In the genomic region with DNA sequence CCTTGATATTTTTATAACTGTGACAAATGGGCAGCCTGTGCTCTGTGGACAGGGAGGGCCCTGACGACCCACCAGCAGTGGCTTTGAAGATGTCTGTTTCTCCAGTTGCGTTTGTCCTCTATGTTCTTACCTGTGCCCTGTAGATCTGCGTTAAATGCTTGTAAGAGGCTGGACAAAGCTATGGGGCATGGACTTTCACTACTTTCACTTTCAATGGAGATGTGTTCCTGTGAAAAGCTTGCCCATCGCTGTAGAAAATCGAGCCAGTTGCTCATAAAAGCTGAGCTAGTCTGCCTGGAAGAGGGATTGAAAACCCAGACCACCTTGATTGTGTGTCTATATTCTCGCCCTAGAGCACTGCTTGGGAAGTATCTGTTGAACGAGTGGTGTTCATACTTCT, we compare ENCODE assay signal across 28 cellular contexts.
DNase-seq lines count a peak whose midpoint lies in the region; ATAC-seq, FAIRE-seq and TF ChIP-seq lines count a peak whose summit lies in the region.
"Had no signal": no experiment of that assay in that cellular context is flagged by ENCODE, and none has a peak within 500 bp of the region (broad histone marks: within the 10 kb centered on the region; RNA-seq: fewer than 3 reads in every experiment).

No MANE protein-coding gene starts in this region.

- H3K9me3 ChIP-seq in liver (ENCODE audit: control insufficient read depth in 4 of 4, low read length in 3 of 4) (no peaks in the 10 kb centered on the region), HepG2 (ENCODE audit: low read length) (no peaks in the 10 kb centered on the region), RWPE2 (ENCODE audit: severe bottlenecking) (no peaks in the 10 kb centered on the region)
- H3K9me3 ChIP-seq: BLaER1 treated with 17β-estradiol and CSF1 and Interleukin-3, amounts not matched to agents 10 nM and 100 nM; esophagus muscularis mucosa; left ventricle myocardium inferior; ovary had no signal

- H3K36me3 ChIP-seq in liver (ENCODE audit: control insufficient read depth in 4 of 4, insufficient read depth in 3 of 4, low read depth in 1 of 4, low read length in 3 of 4) (no peaks in the 10 kb centered on the region), HepG2 (replicated peaks in 1 of 2; ENCODE audit: control insufficient read depth in 1 of 2, insufficient read depth in 2 of 2, low read length in 2 of 2) (no peaks in the 10 kb centered on the region), RWPE2 (ENCODE audit: low read depth) (no peaks in the 10 kb centered on the region)
- H3K36me3 ChIP-seq: BLaER1 treated with 17β-estradiol and CSF1 and Interleukin-3, amounts not matched to agents 10 nM and 100 nM; esophagus muscularis mucosa; left ventricle myocardium inferior; ovary had no signal

- H3K4me1 ChIP-seq in liver (ENCODE audit: control insufficient read depth in 4 of 4, insufficient read depth in 4 of 4, low read length in 3 of 4) (peaks cover 0 to 18% (median 0%) of the 10 kb centered on the region in 4 donors), HepG2 (ENCODE audit: insufficient read depth, low read length) (no peaks in the 10 kb centered on the region), RWPE2 (ENCODE audit: insufficient read depth, poor library complexity, severe bottlenecking) (no peaks in the 10 kb centered on the region)
- H3K4me1 ChIP-seq: BLaER1 treated with 17β-estradiol and CSF1 and Interleukin-3, amounts not matched to agents 10 nM and 100 nM; esophagus muscularis mucosa; left ventricle myocardium inferior had no signal

- H3K27ac ChIP-seq in liver (ENCODE audit: low read depth in 1 of 2, low read length in 2 of 2) = no peak overlapping the region
- no peak overlapping the region for H3K27ac ChIP-seq in HepG2 (ENCODE audit: extremely low read length, insufficient read depth, low read length)
- no peak overlapping the region for H3K27ac ChIP-seq in RWPE2 (ENCODE audit: poor library complexity, severe bottlenecking)
- H3K27ac ChIP-seq: BLaER1 treated with 17β-estradiol and CSF1 and Interleukin-3, amounts not matched to agents 10 nM and 100 nM; esophagus muscularis mucosa; left ventricle myocardium inferior; ovary had no signal

- no peak overlapping the region for H2AFZ ChIP-seq in HepG2 (ENCODE audit: low read length)

- H3K9ac ChIP-seq in liver (ENCODE audit: low read depth in 1 of 2, low read length in 2 of 2) (peak overlapping the region in 1 of 2 donors; percentile 16), HepG2 (ENCODE audit: insufficient read depth, low read depth, low read length) (no peak overlapping the region)
- H3K9ac ChIP-seq: BLaER1 treated with 17β-estradiol and CSF1 and Interleukin-3, amounts not matched to agents 10 nM and 100 nM had no signal

- no peaks in the 10 kb centered on the region for H3K79me2 ChIP-seq in HepG2 (ENCODE audit: insufficient read depth, low read length)

- H3K27me3 ChIP-seq in liver (ENCODE audit: control insufficient read depth in 4 of 4, insufficient read depth in 4 of 4, low read length in 3 of 4) = no peaks in the 10 kb centered on the region
- no peaks in the 10 kb centered on the region for H3K27me3 ChIP-seq in HepG2 (ENCODE audit: control insufficient read depth in 1 of 2, insufficient read depth in 2 of 2, low read length in 2 of 2)
- H3K27me3 ChIP-seq in RWPE2 (ENCODE audit: insufficient read depth, poor library complexity, severe bottlenecking) = no peaks in the 10 kb centered on the region
- H3K27me3 ChIP-seq: BLaER1 treated with 17β-estradiol and CSF1 and Interleukin-3, amounts not matched to agents 10 nM and 100 nM; ovary had no signal

- TF ChIP-seq EP300 in HepG2 (IDR thresholded peaks at IDR 0.05; ENCODE audit: low read depth in 2 of 2, low read length in 2 of 2) = no peak
- TF ChIP-seq EP300 in HepG2 (CRISPR knock-in tag; IDR thresholded peaks at IDR 0.05; ENCODE audit: borderline replicate concordance) = no peak

- H3K4me3 ChIP-seq in liver (ENCODE audit: low read depth in 1 of 3, low read length in 3 of 3) = peak overlapping the region; percentile 26 to 78 (median 51)
- H3K4me3 ChIP-seq in HepG2 (replicated peaks in 1 of 3; ENCODE audit: insufficient read depth in 1 of 3, low read depth in 2 of 3, low read length in 3 of 3) = no peak overlapping the region
- no peak overlapping the region for H3K4me3 ChIP-seq in RWPE2 (ENCODE audit: severe bottlenecking)
- H3K4me3 ChIP-seq: BLaER1 treated with 17β-estradiol and CSF1 and Interleukin-3, amounts not matched to agents 10 nM and 100 nM; esophagus muscularis mucosa; left ventricle myocardium inferior; ovary had no signal

- H4K20me1 ChIP-seq in HepG2 (ENCODE audit: insufficient read depth, low read length) = no peaks in the 10 kb centered on the region
- H4K20me1 ChIP-seq: BLaER1 treated with 17β-estradiol and CSF1 and Interleukin-3, amounts not matched to agents 10 nM and 100 nM had no signal

- POLR2A ChIA-PET in HepG2 (lab: Yijun Ruan, JAX) = no interaction called here

- CTCF ChIA-PET in HepG2 (lab: Yijun Ruan, JAX; ENCODE audit: low intra/inter-chr PET ratio, low total read pairs) = no interaction called here

- TF ChIP-seq RAD21 in liver (IDR thresholded peaks at IDR 0.05) = no peak
- TF ChIP-seq RAD21 in HepG2 (CRISPR knock-in tag; IDR thresholded peaks at IDR 0.05) = no peak

- 45% methylated on average over 7 of the region's 7 CpGs for WGBS in liver
- WGBS in HepG2 (ENCODE audit: low lambda C conversion rate) = 64% methylated on average over 7 of the region's 7 CpGs

- H3K4me2 ChIP-seq in HepG2 (ENCODE audit: low read depth, low read length) = no peak overlapping the region
- H3K4me2 ChIP-seq: BLaER1 treated with 17β-estradiol and CSF1 and Interleukin-3, amounts not matched to agents 10 nM and 100 nM had no signal

- intact Hi-C loops in HepG2 (cut with micrococcal nuclease; ENCODE audit: unreplicated experiment) = no loop called here

- no peak for TF ChIP-seq POLR2A in HepG2 (IDR thresholded peaks at IDR 0.05; ENCODE audit: insufficient read depth in 1 of 2, low read depth in 2 of 2, low read length in 2 of 2)

- TF ChIP-seq CTCF in liver (IDR thresholded peaks at IDR 0.05; ENCODE audit: low read depth, low read length, missing input control) (no peak), HepG2 (CRISPR knock-in tag; IDR thresholded peaks at IDR 0.05) (no peak), RWPE2 (IDR thresholded peaks at IDR 0.05; ENCODE audit: poor library complexity, severe bottlenecking) (no peak)

- ATAC-seq in HepG2 = no peak
- ATAC-seq in RWPE2 (ENCODE audit: low read depth) = 0 out of 3 replicates have a peak, but pooled peaks have one; percentile 33
- peak; percentile 81 for ATAC-seq in left lobe of liver
- no peak for ATAC-seq in HG03097 (IDR thresholded peaks at IDR 0.05; ENCODE audit: low FRiP score, unreplicated experiment)
- ATAC-seq: activated T-cell treated with anti-CD3 and anti-CD28 coated beads, Interleukin-2, amount 50 U/mL, for 4 hours had no signal

- in situ Hi-C loops in HepG2 (cut with HindIII; ENCODE audit: extremely low pct_ligation_motif_present, low pct_unique_long_range_greater_than_20kb) = no loop called here

- no peak for DNase-seq in HepG2 (ENCODE audit: low spot score)
- no peak for DNase-seq in RWPE2 (ENCODE audit: low spot score)
- DNase-seq in left lobe of liver (ENCODE audit: low spot score) = no peak
- no peak for DNase-seq in OCI-M1 (lab: John Stamatoyannopoulos, UW)
- no peak for DNase-seq in GM19238 (ENCODE audit: insufficient read length, low spot score)
- DNase-seq in inferior parietal cortex (ENCODE audit: extremely low spot score) = no peak
- DNase-seq: activated B cell treated with CpG ODN at 0.5 μM for 24 hours; activated CD4-positive, alpha-beta T cell treated with anti-CD3 and anti-CD28 coated beads, Interleukin-2, amount 50 U/mL, for 1 hour; activated T-cell treated with anti-CD3 and anti-CD28 coated beads, Interleukin-2, amount 50 U/mL, for 4 hours; COR-L47; DMS79 treated with DMSO at 0.1 percent for 48 hours; hypothalamus; immature natural killer cell; left ventricle myocardium inferior; NCI-H1105 treated with DMSO at 0.1 percent for 48 hours; NCI-H2029; NCI-H226; NCI-H69; ovary; Right ventricle myocardium superior; stimulated activated CD4-positive, alpha-beta T cell treated with anti-CD3 and anti-CD28 coated beads, Interleukin-12 subunit alpha, Interleukin-12 subunit beta, amount 100 ng/mL, for 4 hours; stimulated activated CD4-positive, alpha-beta T cell treated with anti-CD3 and anti-CD28 coated beads, Interleukin-4, amount 100 ng/mL, for 1 hour; SW 1271 had no signal

- no peak for FAIRE-seq in HepG2 (lab: Jason Lieb, UNC)
- FAIRE-seq: GM18507 had no signal

- BruUV-seq in HepG2 (replicated peaks; lab: Mats Ljungman, UMichigan) = no TSS peak

TF ChIP-seq in liver, 16 proteins besides CTCF, POLR2A, EP300 and RAD21:
- TF ChIP-seq SP1 (IDR thresholded peaks at IDR 0.05) = no peak
- TF ChIP-seq HNF4A (conservative IDR thresholded peaks at IDR 0.05) = peak in 1 of 2 donors; percentile 6
- TF ChIP-seq TAF1 (conservative IDR thresholded peaks at IDR 0.05) = no peak
- TF ChIP-seq HNF4G (IDR thresholded peaks at IDR 0.05) = no peak
- peak; percentile 61 for TF ChIP-seq YY1 (IDR thresholded peaks at IDR 0.05)
- TF ChIP-seq NR2F2 (IDR thresholded peaks at IDR 0.05) = no peak
- no peak for TF ChIP-seq EGR1 (IDR thresholded peaks at IDR 0.05; ENCODE audit: low read depth in 2 of 2)

TF ChIP-seq in HepG2, 621 proteins besides CTCF, POLR2A, EP300 and RAD21 (continues in another document):
- TF ChIP-seq TBL1XR1 (IDR thresholded peaks at IDR 0.05; ENCODE audit: borderline replicate concordance, low read length, partially characterized antibody) = no peak
- TF ChIP-seq ATAD3A (CRISPR knock-in tag; IDR thresholded peaks at IDR 0.05) = no peak
- TF ChIP-seq ZNF430 (CRISPR knock-in tag; IDR thresholded peaks at IDR 0.05) = no peak
- no peak for TF ChIP-seq ZNF652 (CRISPR knock-in tag; IDR thresholded peaks at IDR 0.05; ENCODE audit: borderline replicate concordance, low read depth)
- TF ChIP-seq MED8 (CRISPR knock-in tag; IDR thresholded peaks at IDR 0.05; ENCODE audit: insufficient replicate concordance) = no peak
- TF ChIP-seq, protein P1, sequence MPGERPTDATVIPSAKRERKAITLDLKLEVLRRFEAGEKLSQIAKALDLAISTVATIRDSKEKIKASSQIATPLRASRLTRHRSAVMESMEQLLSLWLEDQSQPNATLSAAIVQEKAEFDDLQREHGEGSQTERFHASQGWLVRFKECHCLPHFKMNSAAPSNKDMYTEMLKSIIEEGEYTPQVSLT (CRISPR knock-in tag; IDR thresholded peaks at IDR 0.05; ENCODE audit: borderline replicate concordance, low read depth) = no peak

Comparison
In these comparisons a context has a peak if more than half of its experiments do, and no peak if none do; other contexts are left out.
1. H3K4me3 ChIP-seq: peak in liver (3 of 3); none in HepG2 (0 of 3) and RWPE2 (single experiment).
2. ATAC-seq: peak in RWPE2 (single experiment) and left lobe of liver (single experiment); none in HepG2 (single experiment) and HG03097 (single experiment).